Comparison of ENCODE assay signal across 22 cellular contexts in the genomic region with DNA sequence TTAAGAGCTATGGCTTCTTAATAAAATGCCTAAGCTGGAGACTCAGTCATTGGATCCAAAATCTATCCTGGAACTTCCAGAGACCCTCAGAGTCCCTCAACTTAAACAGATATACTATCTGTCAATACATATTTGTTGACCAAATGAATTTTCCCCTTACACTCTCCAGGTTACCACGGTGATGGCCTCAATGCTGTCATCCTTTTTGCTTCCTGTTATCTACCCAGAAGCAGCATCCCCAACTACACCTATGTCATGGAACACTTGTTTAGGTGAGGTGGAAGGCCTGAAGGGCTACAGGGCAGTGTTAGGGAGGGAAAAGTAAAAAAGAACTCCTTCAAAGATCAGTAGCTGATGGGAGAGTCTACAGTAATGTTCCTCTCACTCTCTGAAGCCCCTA. TPM values are rescaled to one million over a fixed set of nuclear protein-coding genes. Genes with fewer than 3 reads are reported as not detected.
"Had no signal": no experiment of that assay in that cellular context is flagged by ENCODE, and none has a peak within 500 bp of the region (broad histone marks: within the 10 kb centered on the region; RNA-seq: fewer than 3 reads in every experiment).

No MANE protein-coding gene starts in this region.

- H3K9me3 ChIP-seq: body of pancreas, pancreas, psoas muscle, right atrium auricular region, tibial artery had no signal

- ATAC-seq: body of pancreas, left colon, pancreas, psoas muscle had no signal

- H3K27ac ChIP-seq: body of pancreas, pancreas, psoas muscle, right atrium auricular region, tibial artery had no signal

- H3K27ac Mint-ChIP-seq: dendritic cell treated with granulocyte-macrophage colony-stimulating factor and Interleukin-4, amounts not matched to agents 40 ng/mL and 50 ng/mL, for 4 days; memory B cell; nephron progenitor cell; stimulated activated naive CD8-positive, alpha-beta T cell treated with anti-CD3 and anti-CD28 coated beads, Interleukin-15, Interleukin-2, amounts not matched to agents 100 ng/mL and 50 ng/mL, for 24 hours had no signal

- H3K4me1 ChIP-seq: psoas muscle had no signal

- H3K27me3 Mint-ChIP-seq: memory B cell; stimulated activated naive CD8-positive, alpha-beta T cell treated with anti-CD3 and anti-CD28 coated beads, Interleukin-15, Interleukin-2, amounts not matched to agents 100 ng/mL and 50 ng/mL, for 24 hours had no signal

- DNase-seq: activated CD4-positive, alpha-beta T cell treated with anti-CD3 and anti-CD28 coated beads for 1 hour; activated CD8-positive, alpha-beta memory T cell treated with anti-CD3 and anti-CD28 coated beads, Interleukin-2, amount 50 U/mL, for 48 hours; activated gamma-delta T cell; activated T-cell treated with anti-CD3 and anti-CD28 coated beads, Interleukin-2, amount 50 U/mL, for 48 hours; anterior cingulate cortex; body of pancreas; effector CD4-positive, alpha-beta T cell; erythroblast; foreskin fibroblast; left colon; nephron progenitor cell; pancreas; psoas muscle; stimulated activated CD4-positive, alpha-beta T cell treated with anti-CD3 and anti-CD28 coated beads, Interleukin-4, amount 100 ng/mL, for 24 hours; T-helper 1 cell; T-helper 9 cell; tibial artery had no signal

- H3K9me3 Mint-ChIP-seq: dendritic cell treated with granulocyte-macrophage colony-stimulating factor and Interleukin-4, amounts not matched to agents 40 ng/mL and 50 ng/mL, for 4 days; memory B cell; nephron progenitor cell; stimulated activated naive CD8-positive, alpha-beta T cell treated with anti-CD3 and anti-CD28 coated beads, Interleukin-15, Interleukin-2, amounts not matched to agents 100 ng/mL and 50 ng/mL, for 24 hours had no signal

- H3K27me3 ChIP-seq: body of pancreas, pancreas, right atrium auricular region, tibial artery had no signal

- H3K36me3 ChIP-seq: pancreas, tibial artery had no signal

- H3K4me3 ChIP-seq: body of pancreas, pancreas, psoas muscle, right atrium auricular region, tibial artery had no signal

- H3K4me3 Mint-ChIP-seq: dendritic cell treated with granulocyte-macrophage colony-stimulating factor and Interleukin-4, amounts not matched to agents 40 ng/mL and 50 ng/mL, for 4 days; memory B cell; nephron progenitor cell; stimulated activated naive CD8-positive, alpha-beta T cell treated with anti-CD3 and anti-CD28 coated beads, Interleukin-15, Interleukin-2, amounts not matched to agents 100 ng/mL and 50 ng/mL, for 24 hours had no signal

RNA-seq across cellular contexts. Expression of gene BNIPL, which starts 6.8 kb away (rescaled TPM):
- total RNA-seq: glomerular endothelial cell had no signal
